Comparison of ENCODE assay signal across 1 cellular context in genomic region chr4:105246712-105247111, GRCh38.
TF ChIP-seq lines count a peak whose summit lies in the region.

No MANE protein-coding gene starts in this region.

TF ChIP-seq in GM23338, 12 proteins besides CTCF, POLR2A, EP300 and RAD21:
- TF ChIP-seq ZNF462 (CRISPR knock-in tag; IDR thresholded peaks at IDR 0.05): no peak
- no peak for TF ChIP-seq REST (IDR thresholded peaks at IDR 0.05; ENCODE audit: unreplicated experiment)
- TF ChIP-seq ZNF114 (CRISPR knock-in tag; IDR thresholded peaks at IDR 0.05): no peak
- TF ChIP-seq CREB1 (CRISPR knock-in tag; IDR thresholded peaks at IDR 0.05; ENCODE audit: low read depth): no peak
- no peak for TF ChIP-seq ETS1 (IDR thresholded peaks at IDR 0.05)
- no peak for TF ChIP-seq EZH2 (IDR thresholded peaks at IDR 0.05; ENCODE audit: low read depth, unreplicated experiment)
- no peak for TF ChIP-seq JUNB (IDR thresholded peaks at IDR 0.05; ENCODE audit: unreplicated experiment)
